Comparison of ENCODE assay signal across 16 cellular contexts in the genomic region with DNA sequence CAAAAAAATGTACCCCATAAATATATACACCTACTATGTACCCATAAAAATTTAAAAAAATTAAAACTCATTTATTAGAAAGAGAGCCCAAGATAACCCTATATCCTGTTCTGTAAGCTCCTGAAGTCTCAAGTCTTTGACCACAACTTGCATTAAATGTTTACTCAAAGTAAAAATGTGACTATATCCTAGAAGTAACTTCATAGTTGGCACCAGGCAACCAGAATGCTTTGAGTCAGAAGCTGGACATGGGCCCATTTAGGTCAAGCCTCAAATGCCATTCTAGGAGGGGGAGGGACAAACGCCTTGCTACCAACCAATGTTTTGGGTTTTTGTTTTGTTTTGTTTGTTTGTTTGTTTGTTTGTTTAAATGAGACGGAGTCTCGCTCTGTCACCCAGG. TPM values are rescaled to one million over a fixed set of nuclear protein-coding genes. Genes with fewer than 3 reads are reported as not detected.
DNase-seq lines count a peak whose midpoint lies in the region; ATAC-seq and TF ChIP-seq lines count a peak whose summit lies in the region.
"Had no signal": no experiment of that assay in that cellular context is flagged by ENCODE, and none has a peak within 500 bp of the region (broad histone marks: within the 10 kb centered on the region; RNA-seq: fewer than 3 reads in every experiment).

No MANE protein-coding gene starts in this region.

- no TSS peak for BruUV-seq in Panc1 (replicated peaks; lab: Mats Ljungman, UMichigan)

- TF ChIP-seq CTCF in Panc1 (IDR thresholded peaks at IDR 0.05) = no peak
- TF ChIP-seq CTCF in epithelial cell of esophagus (IDR thresholded peaks at IDR 0.05; ENCODE audit: insufficient read depth, low read depth, low read length, missing control alignments) = no peak
- TF ChIP-seq CTCF in omental fat pad (IDR thresholded peaks at IDR 0.05) = no peak

- CTCF ChIA-PET in Panc1 (lab: Charles Lee) = no interaction called here

- intact Hi-C loops in Panc1 (cut with micrococcal nuclease; ENCODE audit: unreplicated experiment) = no loop called here

- H3K36me3 ChIP-seq in Panc1 (ENCODE audit: control insufficient read depth, insufficient read depth, low read length) = no peaks in the 10 kb centered on the region
- H3K36me3 ChIP-seq: heart right ventricle had no signal

- no peaks in the 10 kb centered on the region for H3K9me3 ChIP-seq in Panc1 (ENCODE audit: control insufficient read depth, insufficient read depth, low read depth, low read length)
- H3K9me3 ChIP-seq: heart right ventricle had no signal

- no peaks in the 10 kb centered on the region for H3K27me3 ChIP-seq in Panc1 (ENCODE audit: control insufficient read depth, insufficient read depth, low read length)
- H3K27me3 ChIP-seq: heart right ventricle had no signal

- ATAC-seq in Panc1 = 0 out of 2 replicates have a peak, but pooled peaks have one; percentile 57
- ATAC-seq in GM19328 (IDR thresholded peaks at IDR 0.05; ENCODE audit: unreplicated experiment) = no peak
- ATAC-seq in omental fat pad (ENCODE audit: low FRiP score) = no peak
- ATAC-seq: activated T-cell treated with anti-CD3 and anti-CD28 coated beads, Interleukin-2, amount 50 U/mL, for 4 hours; left lobe of liver had no signal

- H3K4me1 ChIP-seq in Panc1 (ENCODE audit: control insufficient read depth, insufficient read depth, low read length) = no peaks in the 10 kb centered on the region

- POLR2A ChIA-PET in Panc1 (lab: Charles Lee) = no interaction called here

- H3K4me3 ChIP-seq in Panc1 (ENCODE audit: low read depth in 2 of 2, low read length in 2 of 2) (no peak overlapping the region), epithelial cell of esophagus (ENCODE audit: low read length) (no peak overlapping the region)
- H3K4me3 ChIP-seq: heart right ventricle had no signal

- in situ Hi-C loops in Panc1 (cut with HindIII; ENCODE audit: low pct_unique_long_range_greater_than_20kb, low sequenced_read_pairs) = no loop called here

- peak; percentile 68 for DNase-seq in ELR (ENCODE audit: low read depth)
- no peak for DNase-seq in Panc1 (ENCODE audit: low read depth, low spot score)
- DNase-seq in epithelial cell of esophagus (ENCODE audit: low read depth) = peak; percentile 60
- peak; percentile 89 for DNase-seq in renal cortical epithelial cell (ENCODE audit: low read depth)
- no peak for DNase-seq in GM19240 (ENCODE audit: insufficient read length, low spot score)
- DNase-seq in mesenteric fat pad (ENCODE audit: low spot score) = no peak
- DNase-seq in omental fat pad (ENCODE audit: low spot score) = no peak
- DNase-seq: activated CD4-positive, CD25-positive, alpha-beta regulatory T cell treated with anti-CD3 and anti-CD28 coated beads, Interleukin-2, amount 50 U/mL, for 72 hours; activated T-cell treated with anti-CD3 and anti-CD28 coated beads, Interleukin-2, amount 50 U/mL, for 4 hours; amygdala; CD4-positive, alpha-beta memory T cell; heart right ventricle; NCI-H2029 treated with DMSO at 0.1 percent for 48 hours; SW 1271 had no signal

- no peak overlapping the region for H3K27ac ChIP-seq in Panc1 (ENCODE audit: low read length)
- H3K27ac ChIP-seq: heart right ventricle had no signal

RNA-seq across cellular contexts. Expression of a gene that starts 9.3 kb away (rescaled TPM):
- total RNA-seq in Panc1 (2021; ENCODE audit: unreplicated experiment) (139 TPM), renal cortical epithelial cell (12.3 and 22.8 TPM in 2 replicates), mesenteric fat pad (21.3 TPM), omental fat pad (10 to 100 TPM; 22.2 to 68.0 (median 31.9) TPM)
- 171 TPM for polyA plus RNA-seq in Panc1 (2012; ENCODE audit: insufficient read length)

Comparison
In these comparisons a context has a peak if more than half of its experiments do, and no peak if none do; other contexts are left out.
1. DNase-seq: peak in ELR (single experiment), epithelial cell of esophagus (single experiment) and renal cortical epithelial cell (single experiment); none in Panc1 (single experiment), GM19240 (single experiment), mesenteric fat pad (single experiment) and omental fat pad (single experiment).